ENCODE assay signal across 21 cellular contexts in the genomic region with DNA sequence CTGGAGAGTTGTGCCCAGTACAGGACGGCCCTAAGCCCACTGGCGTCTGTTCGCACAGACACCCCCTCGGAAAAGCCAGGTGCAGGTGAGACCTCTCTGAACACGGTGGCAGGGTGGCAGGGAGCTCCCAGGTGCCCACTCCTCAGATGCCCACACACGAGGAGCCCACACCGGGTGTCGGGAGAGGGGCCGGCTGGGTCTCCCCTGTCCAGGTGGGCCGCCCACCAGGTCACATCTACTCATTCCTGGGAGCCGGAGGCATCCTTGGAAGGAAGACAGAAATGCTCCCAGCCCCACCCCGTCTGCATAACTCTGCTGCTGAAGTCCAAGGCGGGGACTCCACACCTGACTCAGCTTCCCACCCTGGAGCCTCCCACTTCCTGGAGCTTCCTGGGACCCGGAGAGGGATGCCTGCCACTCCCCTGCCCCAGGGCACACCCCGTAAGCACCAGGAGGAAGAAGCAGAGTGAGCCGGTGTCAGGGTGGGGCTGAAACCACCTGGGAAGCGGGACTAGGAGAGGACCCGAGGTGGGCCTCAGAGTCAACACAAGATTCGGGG. TPM values are rescaled to one million over a fixed set of nuclear protein-coding genes. Genes with fewer than 3 reads are reported as not detected.
A peak's percentile ranks its signal among the peaks of the same experiment; 100 is the strongest.
DNase-seq lines count a peak whose midpoint lies in the region; ATAC-seq, FAIRE-seq and TF ChIP-seq lines count a peak whose summit lies in the region.
"Had no signal": no experiment of that assay in that cellular context is flagged by ENCODE, and none has a peak within 500 bp of the region (broad histone marks: within the 10 kb centered on the region; RNA-seq: fewer than 3 reads in every experiment).

No MANE protein-coding gene starts in this region.

- POLR2A ChIA-PET in HepG2 (lab: Yijun Ruan, JAX), result interaction anchor here (1.0 to 1.2 kb wide), 2 partner anchors 8 to 97 kb away, joined by 3 to 4 read pairs; no protein-coding TSS in a partner anchor
- POLR2A ChIA-PET in PC-3 (lab: Charles Lee; ENCODE audit: unreplicated experiment), result interaction anchor here (0.8 kb wide), 1 partner anchor 113 kb away, joined by 3 read pairs; a partner anchor contains a TSS

- H3K4me2 ChIP-seq in HepG2 (ENCODE audit: low read depth, low read length) (no peak overlapping the region; the same call in 1 of the 2 replicates), PC-3 (ENCODE audit: low read length) (peak overlapping the region; percentile 76), hepatocyte (no peak overlapping the region)

- no peak overlapping the region for H3K27ac Mint-ChIP-seq in HFFc6
- H3K27ac Mint-ChIP-seq: T-helper 17 cell had no signal

- no peaks in the 10 kb centered on the region; the same call in 1 of the 2 replicates for H4K20me1 ChIP-seq in HepG2 (ENCODE audit: insufficient read depth, low read length)
- no peaks in the 10 kb centered on the region for H4K20me1 ChIP-seq in PC-3 (ENCODE audit: low read length)
- H4K20me1 ChIP-seq in hepatocyte (ENCODE audit: insufficient read depth, poor library complexity, severe bottlenecking), result no peaks in the 10 kb centered on the region

- H3K9me2 ChIP-seq in PC-3 (replicated peaks; ENCODE audit: low read length) (no peaks in the 10 kb centered on the region), hepatocyte (replicated peaks; ENCODE audit: insufficient read depth) (no peaks in the 10 kb centered on the region)

- H3K27me3 ChIP-seq in HepG2 (ENCODE audit: control insufficient read depth in 1 of 2, insufficient read depth in 2 of 2, low read length in 2 of 2) (peaks cover 49 to 91% of the 10 kb centered on the region in 2 experiments), right lobe of liver (no peaks in the 10 kb centered on the region), PC-3 (ENCODE audit: low read length) (no peaks in the 10 kb centered on the region), hepatocyte (no peaks in the 10 kb centered on the region)

- FAIRE-seq in HepG2 (lab: Jason Lieb, UNC), result no peak
- FAIRE-seq in urothelium cell line (lab: Jason Lieb, UNC), result no peak
- FAIRE-seq: endometrium, frontal cortex had no signal

- H3K4me1 ChIP-seq in HepG2 (ENCODE audit: insufficient read depth, low read length) (peaks cover 28% of the 10 kb centered on the region), right lobe of liver (no peaks in the 10 kb centered on the region), PC-3 (ENCODE audit: insufficient read depth, low read length) (peaks cover 31% of the 10 kb centered on the region), hepatocyte (ENCODE audit: insufficient read depth) (no peaks in the 10 kb centered on the region)

- peaks cover 18% of the 10 kb centered on the region for H3K27me3 Mint-ChIP-seq in HFFc6 (ENCODE audit: insufficient read depth)
- H3K27me3 Mint-ChIP-seq: T-helper 17 cell had no signal

- H3K79me2 ChIP-seq in HepG2 (ENCODE audit: insufficient read depth, low read length), result no peaks in the 10 kb centered on the region
- H3K79me2 ChIP-seq in PC-3 (ENCODE audit: low read length), result no peaks in the 10 kb centered on the region
- no peaks in the 10 kb centered on the region for H3K79me2 ChIP-seq in hepatocyte

- no peaks in the 10 kb centered on the region for H3K9me3 Mint-ChIP-seq in HFFc6
- H3K9me3 Mint-ChIP-seq: CD4-positive, alpha-beta memory T cell had no signal

- 46% methylated on average over 17 of the region's 19 CpGs for WGBS in HepG2 (ENCODE audit: low lambda C conversion rate)
- WGBS in right lobe of liver (ENCODE audit: insufficient coverage, low coverage, low lambda C conversion rate, missing lambda C conversion rate), result 60% methylated on average over 1 of the region's 19 CpGs
- WGBS in hepatocyte (ENCODE audit: low lambda C conversion rate, missing lambda C conversion rate), result 71% methylated on average over 19 of the region's 19 CpGs

- no peak overlapping the region; a peak in 1 of 6 replicates for H3K4me3 ChIP-seq in HepG2 (replicated peaks in 1 of 3; ENCODE audit: insufficient read depth in 1 of 3, low read depth in 2 of 3, low read length in 3 of 3)
- no peak overlapping the region for H3K4me3 ChIP-seq in right lobe of liver
- H3K4me3 ChIP-seq in PC-3 (ENCODE audit: low read length), result peak overlapping the region; percentile 43; the same call in 1 of the 2 replicates
- H3K4me3 ChIP-seq in hepatocyte, result no peak overlapping the region
- H3K4me3 ChIP-seq: lung had no signal

- no peak for DNase-seq in HepG2 (ENCODE audit: low spot score)
- DNase-seq in right lobe of liver, result no peak
- peak; percentile 97 for DNase-seq in PC-3
- peak; percentile 74 for DNase-seq in hepatocyte (ENCODE audit: low spot score)
- peak; percentile 91 for DNase-seq in urothelium cell line (ENCODE audit: low spot score)
- no peak for DNase-seq in NCI-H345 (lab: John Stamatoyannopoulos, UW)
- DNase-seq in HFFc6, result no peak
- DNase-seq in NCI-H446 treated with DMSO at 0.1 percent for 48 hours (lab: John Stamatoyannopoulos, UW), result no peak
- DNase-seq: activated CD4-positive, CD25-positive, alpha-beta regulatory T cell; activated effector memory CD4-positive, alpha-beta T cell treated with Interleukin-2 at 50 U/mL for 16 hours; amygdala; CD4-positive, alpha-beta memory T cell; NCI-H1930; NCI-H748 treated with DMSO at 0.1 percent for 48 hours; T-helper 17 cell had no signal

- no peaks in the 10 kb centered on the region for H3K36me3 ChIP-seq in HepG2 (replicated peaks in 1 of 2; ENCODE audit: control insufficient read depth in 1 of 2, insufficient read depth in 2 of 2, low read length in 2 of 2)
- H3K36me3 ChIP-seq in right lobe of liver, result no peaks in the 10 kb centered on the region
- no peaks in the 10 kb centered on the region for H3K36me3 ChIP-seq in PC-3 (ENCODE audit: low read depth, low read length)
- H3K36me3 ChIP-seq in hepatocyte (replicated peaks; ENCODE audit: insufficient read depth, low read depth), result no peaks in the 10 kb centered on the region

- no peak for TF ChIP-seq RAD21 in HepG2 (CRISPR knock-in tag; IDR thresholded peaks at IDR 0.05)

- TF ChIP-seq EP300 in HepG2 (IDR thresholded peaks at IDR 0.05; ENCODE audit: low read depth in 2 of 2, low read length in 2 of 2) (no peak), HepG2 (CRISPR knock-in tag; IDR thresholded peaks at IDR 0.05; ENCODE audit: borderline replicate concordance) (no peak)

- no peak for TF ChIP-seq CTCF in HepG2 (CRISPR knock-in tag; IDR thresholded peaks at IDR 0.05)
- no peak for TF ChIP-seq CTCF in right lobe of liver (IDR thresholded peaks at IDR 0.05)
- TF ChIP-seq CTCF in PC-3 (conservative IDR thresholded peaks at IDR 0.05; ENCODE audit: low read depth, low read length), result no peak
- no peak for TF ChIP-seq CTCF in hepatocyte (IDR thresholded peaks at IDR 0.05; ENCODE audit: poor library complexity)
- no peak for TF ChIP-seq CTCF in HFFc6 (IDR thresholded peaks at IDR 0.05)

- H3K27ac ChIP-seq in HepG2 (ENCODE audit: extremely low read length, insufficient read depth, low read length) (no peak overlapping the region), right lobe of liver (no peak overlapping the region), PC-3 (ENCODE audit: low read length) (peak overlapping the region; percentile 80), hepatocyte (no peak overlapping the region)

- ATAC-seq in HepG2, result no peak
- ATAC-seq in right lobe of liver, result no peak
- ATAC-seq in PC-3, result peak; percentile 89

- no peak overlapping the region for H2AFZ ChIP-seq in HepG2 (ENCODE audit: low read length)
- peak overlapping the region; percentile 33; the same call in 1 of the 2 replicates for H2AFZ ChIP-seq in PC-3 (ENCODE audit: low read length)
- H2AFZ ChIP-seq in hepatocyte, result no peak overlapping the region

- no peak for TF ChIP-seq POLR2A in HepG2 (IDR thresholded peaks at IDR 0.05; ENCODE audit: insufficient read depth in 1 of 2, low read depth in 2 of 2, low read length in 2 of 2)
- no peak for TF ChIP-seq POLR2A in right lobe of liver (IDR thresholded peaks at IDR 0.05)

- in situ Hi-C loops in HepG2 (cut with HindIII; ENCODE audit: extremely low pct_ligation_motif_present, low pct_unique_long_range_greater_than_20kb), result no loop called here

- no peaks in the 10 kb centered on the region for H3K9me3 ChIP-seq in HepG2 (ENCODE audit: low read length)
- no peaks in the 10 kb centered on the region for H3K9me3 ChIP-seq in right lobe of liver
- H3K9me3 ChIP-seq in PC-3 (ENCODE audit: low read length), result no peaks in the 10 kb centered on the region
- H3K9me3 ChIP-seq in hepatocyte (ENCODE audit: low read depth), result no peaks in the 10 kb centered on the region

- H3K9ac ChIP-seq in HepG2 (ENCODE audit: insufficient read depth, low read depth, low read length) (no peak overlapping the region), PC-3 (ENCODE audit: low read length) (peak overlapping the region; percentile 52)

- intact Hi-C loops in HepG2 (cut with micrococcal nuclease; ENCODE audit: unreplicated experiment) (no loop called here), right lobe of liver (cut with DNase I) (loop anchor here in 1 of 2 donors (10.0 kb wide), 1 partner anchor 430 kb away; a partner anchor contains a TSS), PC-3 (cut with micrococcal nuclease) (no loop called here)

- H3K4me3 Mint-ChIP-seq in HFFc6, result no peak overlapping the region
- H3K4me3 Mint-ChIP-seq: T-helper 17 cell had no signal

- H3K36me3 Mint-ChIP-seq in HFFc6 (ENCODE audit: low read depth), result no peaks in the 10 kb centered on the region
- H3K36me3 Mint-ChIP-seq: CD4-positive, alpha-beta memory T cell had no signal

- BruUV-seq in HepG2 (replicated peaks; lab: Mats Ljungman, UMichigan) (no TSS peak), PC-3 (replicated peaks; lab: Mats Ljungman, UMichigan) (no TSS peak)

- no peaks in the 10 kb centered on the region for H3F3A ChIP-seq in PC-3 (ENCODE audit: low read length, unreplicated experiment)

- peaks cover 10% of the 10 kb centered on the region for H3K4me1 Mint-ChIP-seq in HFFc6 (ENCODE audit: low read depth)

- CTCF ChIA-PET in HepG2 (lab: Yijun Ruan, JAX; ENCODE audit: low intra/inter-chr PET ratio, low total read pairs) (no interaction called here), PC-3 (lab: Charles Lee) (interaction anchor here (0.7 kb wide), 1 partner anchor 518 kb away, joined by 3 read pairs; no protein-coding TSS in a partner anchor)

RNA-seq across cellular contexts. Expression of a gene that starts 2.5 kb away (rescaled TPM):
- not detected in 2 replicates for total RNA-seq in HepG2 (2016; rRNA removed; fragmentation: Illumina TruSeq; extraction: Trizol)
- total RNA-seq in HepG2 (2016; cell fraction: cytosol; rRNA removed; fragmentation: Illumina TruSeq; extraction: Trizol; ENCODE audit: low read depth), result not detected in 2 replicates
- total RNA-seq in HepG2 (2016; cell fraction: insoluble cytoplasmic fraction; rRNA removed; fragmentation: Illumina TruSeq; extraction: Trizol), result not detected in 2 replicates
- total RNA-seq in HepG2 (2016; cell fraction: membrane; rRNA removed; fragmentation: Illumina TruSeq; extraction: Trizol), result not detected in 2 replicates
- total RNA-seq in HepG2 (2016; cell fraction: nucleus; rRNA removed; fragmentation: Illumina TruSeq; extraction: Trizol), result not detected in 2 replicates
- polyA plus RNA-seq in HepG2 (2011; rRNA removed), result 0.09 TPM in 1 of 2 replicates, not detected in the other
- polyA plus RNA-seq in HepG2 (2011; cell fraction: cytosol; rRNA removed), result not detected in 2 replicates
- polyA plus RNA-seq in HepG2 (2011; cell fraction: nucleus; rRNA removed), result 0.10 and 0.37 TPM in 2 replicates
- polyA plus RNA-seq in HepG2 (2012), result 0.17 TPM in 1 of 2 replicates, not detected in the other
- not detected in 2 replicates for polyA plus RNA-seq in HepG2 (2016; cell fraction: cytosol; fragmentation: Illumina TruSeq; extraction: Trizol; ENCODE audit: low read depth)
- not detected in 2 replicates for polyA plus RNA-seq in HepG2 (2016; cell fraction: insoluble cytoplasmic fraction; fragmentation: Illumina TruSeq; extraction: Trizol; ENCODE audit: low read depth)
- polyA plus RNA-seq in HepG2 (2016; cell fraction: membrane; fragmentation: Illumina TruSeq; extraction: Trizol; ENCODE audit: low read depth), result not detected in 2 replicates
- polyA plus RNA-seq in HepG2 (2016; cell fraction: nucleus; fragmentation: Illumina TruSeq; extraction: Trizol; ENCODE audit: insufficient read depth, low read depth), result not detected in 2 replicates
- 0.28 TPM in 1 of 2 replicates, not detected in the other for polyA minus RNA-seq in HepG2 (2011; rRNA and poly(A)+ RNA removed; ENCODE audit: low replicate concordance)
- not detected in 2 replicates for polyA minus RNA-seq in HepG2 (2011; cell fraction: cytosol; rRNA and poly(A)+ RNA removed)
- not detected in 2 replicates for polyA minus RNA-seq in HepG2 (2011; cell fraction: nucleus; rRNA and poly(A)+ RNA removed)
- not detected for total RNA-seq in right lobe of liver
- 0.22 and 0.63 TPM in 2 replicates for total RNA-seq in PC-3 (2014; rRNA removed)
- not detected in 2 replicates for total RNA-seq in hepatocyte
- not detected in 2 replicates for polyA plus RNA-seq in hepatocyte
- not detected for total RNA-seq in HFFc6 (2021; fragmentation: NEBNext Ultra II Directional; extraction: Animal tissue kit (Norgen Biotek cat#: 25700))
- total RNA-seq: CD4-positive, alpha-beta memory T cell; cerebellum; frontal cortex; lung; pulmonary artery endothelial cell; T-helper 17 cell had no signal
- polyA plus RNA-seq: CD4-positive, alpha-beta memory T cell; neural cell had no signal

RNA-seq across cellular contexts. Expression of a gene that starts 7.9 kb away (rescaled TPM):
- total RNA-seq in HepG2 (2016; rRNA removed; fragmentation: Illumina TruSeq; extraction: Trizol), result not detected in 2 replicates
- not detected in 2 replicates for total RNA-seq in HepG2 (2016; cell fraction: cytosol; rRNA removed; fragmentation: Illumina TruSeq; extraction: Trizol; ENCODE audit: low read depth)
- total RNA-seq in HepG2 (2016; cell fraction: insoluble cytoplasmic fraction; rRNA removed; fragmentation: Illumina TruSeq; extraction: Trizol), result not detected in 2 replicates
- not detected in 2 replicates for total RNA-seq in HepG2 (2016; cell fraction: membrane; rRNA removed; fragmentation: Illumina TruSeq; extraction: Trizol)
- total RNA-seq in HepG2 (2016; cell fraction: nucleus; rRNA removed; fragmentation: Illumina TruSeq; extraction: Trizol), result not detected in 2 replicates
- polyA plus RNA-seq in HepG2 (2011; rRNA removed), result 0.07 and 0.08 TPM in 2 replicates
- 0.05 and 0.08 TPM in 2 replicates for polyA plus RNA-seq in HepG2 (2011; cell fraction: cytosol; rRNA removed)
- polyA plus RNA-seq in HepG2 (2011; cell fraction: nucleus; rRNA removed), result 0.27 and 0.42 TPM in 2 replicates
- polyA plus RNA-seq in HepG2 (2012), result 0.09 and 0.11 TPM in 2 replicates
- not detected in 2 replicates for polyA plus RNA-seq in HepG2 (2016; cell fraction: cytosol; fragmentation: Illumina TruSeq; extraction: Trizol; ENCODE audit: low read depth)
- not detected in 2 replicates for polyA plus RNA-seq in HepG2 (2016; cell fraction: insoluble cytoplasmic fraction; fragmentation: Illumina TruSeq; extraction: Trizol; ENCODE audit: low read depth)
- not detected in 2 replicates for polyA plus RNA-seq in HepG2 (2016; cell fraction: membrane; fragmentation: Illumina TruSeq; extraction: Trizol; ENCODE audit: low read depth)
- polyA plus RNA-seq in HepG2 (2016; cell fraction: nucleus; fragmentation: Illumina TruSeq; extraction: Trizol; ENCODE audit: insufficient read depth, low read depth), result not detected in 2 replicates
- polyA minus RNA-seq in HepG2 (2011; rRNA and poly(A)+ RNA removed; ENCODE audit: low replicate concordance), result 0.18 and 9.4 TPM in 2 replicates
- not detected in 2 replicates for polyA minus RNA-seq in HepG2 (2011; cell fraction: cytosol; rRNA and poly(A)+ RNA removed)
- 0.12 and 0.13 TPM in 2 replicates for polyA minus RNA-seq in HepG2 (2011; cell fraction: nucleus; rRNA and poly(A)+ RNA removed)
- 10 to 100 TPM in 1 of 6 experiments, 1 to 10 TPM in 3, under 1 TPM in 2; 0.78 to 11.0 (median 3.6) TPM for total RNA-seq in right lobe of liver
- total RNA-seq in PC-3 (2014; rRNA removed), result 11.1 and 15.1 TPM in 2 replicates
- 0.52 and 1.1 TPM in 2 replicates for total RNA-seq in hepatocyte
- polyA plus RNA-seq in hepatocyte, result 0.06 and 0.27 TPM in 2 replicates
- under 1 TPM in 2 of 6 experiments, not detected in 4; 0.07 TPM for total RNA-seq in HFFc6 (2021; fragmentation: NEBNext Ultra II Directional; extraction: Animal tissue kit (Norgen Biotek cat#: 25700))
- total RNA-seq: CD4-positive, alpha-beta memory T cell; cerebellum; frontal cortex had no signal
- polyA plus RNA-seq: neural cell had no signal

RNA-seq across cellular contexts. Expression of a gene that starts 8.9 kb away (rescaled TPM):
- total RNA-seq in HepG2 (2016; rRNA removed; fragmentation: Illumina TruSeq; extraction: Trizol) (not detected in 2 replicates), right lobe of liver (not detected), PC-3 (2014; rRNA removed) (0.40 and 1.8 TPM in 2 replicates), hepatocyte (0.57 and 0.76 TPM in 2 replicates)
- total RNA-seq in HepG2 (2016; cell fraction: cytosol; rRNA removed; fragmentation: Illumina TruSeq; extraction: Trizol; ENCODE audit: low read depth), result not detected in 2 replicates
- total RNA-seq in HepG2 (2016; cell fraction: insoluble cytoplasmic fraction; rRNA removed; fragmentation: Illumina TruSeq; extraction: Trizol), result not detected in 2 replicates
- total RNA-seq in HepG2 (2016; cell fraction: membrane; rRNA removed; fragmentation: Illumina TruSeq; extraction: Trizol), result not detected in 2 replicates
- not detected in 2 replicates for total RNA-seq in HepG2 (2016; cell fraction: nucleus; rRNA removed; fragmentation: Illumina TruSeq; extraction: Trizol)
- polyA plus RNA-seq in HepG2 (2011; rRNA removed) (0.07 and 0.13 TPM in 2 replicates), hepatocyte (0.79 and 2.1 TPM in 2 replicates)
- 0.19 and 0.23 TPM in 2 replicates for polyA plus RNA-seq in HepG2 (2011; cell fraction: cytosol; rRNA removed)
- 0.45 and 0.48 TPM in 2 replicates for polyA plus RNA-seq in HepG2 (2011; cell fraction: nucleus; rRNA removed)
- 0.05 TPM in 1 of 2 replicates, not detected in the other for polyA plus RNA-seq in HepG2 (2012)
- polyA plus RNA-seq in HepG2 (2016; cell fraction: cytosol; fragmentation: Illumina TruSeq; extraction: Trizol; ENCODE audit: low read depth), result not detected in 2 replicates
- polyA plus RNA-seq in HepG2 (2016; cell fraction: insoluble cytoplasmic fraction; fragmentation: Illumina TruSeq; extraction: Trizol; ENCODE audit: low read depth), result not detected in 2 replicates
- polyA plus RNA-seq in HepG2 (2016; cell fraction: membrane; fragmentation: Illumina TruSeq; extraction: Trizol; ENCODE audit: low read depth), result not detected in 2 replicates
- not detected in 2 replicates for polyA plus RNA-seq in HepG2 (2016; cell fraction: nucleus; fragmentation: Illumina TruSeq; extraction: Trizol; ENCODE audit: insufficient read depth, low read depth)
- 0.10 and 0.84 TPM in 2 replicates for polyA minus RNA-seq in HepG2 (2011; rRNA and poly(A)+ RNA removed; ENCODE audit: low replicate concordance)
- not detected in 2 replicates for polyA minus RNA-seq in HepG2 (2011; cell fraction: cytosol; rRNA and poly(A)+ RNA removed)
- polyA minus RNA-seq in HepG2 (2011; cell fraction: nucleus; rRNA and poly(A)+ RNA removed), result not detected in 2 replicates
- total RNA-seq in HFFc6 (2021; fragmentation: NEBNext Ultra II Directional; extraction: Animal tissue kit (Norgen Biotek cat#: 25700)), result not detected

RNA-seq across cellular contexts. Expression of a gene that starts 24.5 kb away (rescaled TPM):
- total RNA-seq in HepG2 (2016; rRNA removed; fragmentation: Illumina TruSeq; extraction: Trizol), result 6.0 and 7.0 TPM in 2 replicates
- total RNA-seq in HepG2 (2016; cell fraction: cytosol; rRNA removed; fragmentation: Illumina TruSeq; extraction: Trizol; ENCODE audit: low read depth), result 21.9 and 23.8 TPM in 2 replicates
- total RNA-seq in HepG2 (2016; cell fraction: insoluble cytoplasmic fraction; rRNA removed; fragmentation: Illumina TruSeq; extraction: Trizol), result 4.3 and 5.4 TPM in 2 replicates
- 16.4 and 22.5 TPM in 2 replicates for total RNA-seq in HepG2 (2016; cell fraction: membrane; rRNA removed; fragmentation: Illumina TruSeq; extraction: Trizol)
- total RNA-seq in HepG2 (2016; cell fraction: nucleus; rRNA removed; fragmentation: Illumina TruSeq; extraction: Trizol), result 5.4 and 6.2 TPM in 2 replicates
- 1.8 and 2.2 TPM in 2 replicates for polyA plus RNA-seq in HepG2 (2011; rRNA removed)
- 2.4 and 6.2 TPM in 2 replicates for polyA plus RNA-seq in HepG2 (2011; cell fraction: cytosol; rRNA removed)
- 6.3 and 9.5 TPM in 2 replicates for polyA plus RNA-seq in HepG2 (2011; cell fraction: nucleus; rRNA removed)
- 12.0 and 18.6 TPM in 2 replicates for polyA plus RNA-seq in HepG2 (2012)
- 606 and 718 TPM in 2 replicates for polyA plus RNA-seq in HepG2 (2016; cell fraction: cytosol; fragmentation: Illumina TruSeq; extraction: Trizol; ENCODE audit: low read depth)
- 42.4 and 57.7 TPM in 2 replicates for polyA plus RNA-seq in HepG2 (2016; cell fraction: insoluble cytoplasmic fraction; fragmentation: Illumina TruSeq; extraction: Trizol; ENCODE audit: low read depth)
- 288 and 295 TPM in 2 replicates for polyA plus RNA-seq in HepG2 (2016; cell fraction: membrane; fragmentation: Illumina TruSeq; extraction: Trizol; ENCODE audit: low read depth)
- 40.1 and 40.2 TPM in 2 replicates for polyA plus RNA-seq in HepG2 (2016; cell fraction: nucleus; fragmentation: Illumina TruSeq; extraction: Trizol; ENCODE audit: insufficient read depth, low read depth)
- polyA minus RNA-seq in HepG2 (2011; rRNA and poly(A)+ RNA removed; ENCODE audit: low replicate concordance), result 8.4 and 13.9 TPM in 2 replicates
- polyA minus RNA-seq in HepG2 (2011; cell fraction: cytosol; rRNA and poly(A)+ RNA removed), result 15.8 and 39.4 TPM in 2 replicates
- 4.5 and 4.8 TPM in 2 replicates for polyA minus RNA-seq in HepG2 (2011; cell fraction: nucleus; rRNA and poly(A)+ RNA removed)
- 10 to 100 TPM; 50.2 to 99.4 (median 76.7) TPM for total RNA-seq in right lobe of liver
- total RNA-seq in PC-3 (2014; rRNA removed), result 245 and 256 TPM in 2 replicates
- total RNA-seq in hepatocyte, result 47.6 and 55.1 TPM in 2 replicates
- polyA plus RNA-seq in hepatocyte, result 330 and 333 TPM in 2 replicates
- 100 to 1,000 TPM; 388 to 518 (median 443) TPM for total RNA-seq in HFFc6 (2021; fragmentation: NEBNext Ultra II Directional; extraction: Animal tissue kit (Norgen Biotek cat#: 25700))

RNA-seq across cellular contexts. Expression of a gene that starts 29.0 kb away (rescaled TPM):
- total RNA-seq in HepG2 (2016; rRNA removed; fragmentation: Illumina TruSeq; extraction: Trizol) (8.4 and 10.1 TPM in 2 replicates), right lobe of liver (10 to 100 TPM; 14.8 to 30.3 (median 24.1) TPM), PC-3 (2014; rRNA removed) (33.4 and 77.2 TPM in 2 replicates), hepatocyte (14.8 and 17.0 TPM in 2 replicates)
- 1.7 and 2.1 TPM in 2 replicates for total RNA-seq in HepG2 (2016; cell fraction: cytosol; rRNA removed; fragmentation: Illumina TruSeq; extraction: Trizol; ENCODE audit: low read depth)
- total RNA-seq in HepG2 (2016; cell fraction: insoluble cytoplasmic fraction; rRNA removed; fragmentation: Illumina TruSeq; extraction: Trizol), result 6.8 and 10.0 TPM in 2 replicates
- total RNA-seq in HepG2 (2016; cell fraction: membrane; rRNA removed; fragmentation: Illumina TruSeq; extraction: Trizol), result 2.8 and 4.3 TPM in 2 replicates
- 12.8 and 18.4 TPM in 2 replicates for total RNA-seq in HepG2 (2016; cell fraction: nucleus; rRNA removed; fragmentation: Illumina TruSeq; extraction: Trizol)
- polyA plus RNA-seq in HepG2 (2011; rRNA removed) (9.6 and 16.1 TPM in 2 replicates), hepatocyte (4.6 and 5.8 TPM in 2 replicates)
- polyA plus RNA-seq in HepG2 (2011; cell fraction: cytosol; rRNA removed), result 4.5 and 6.0 TPM in 2 replicates
- 39.6 and 48.2 TPM in 2 replicates for polyA plus RNA-seq in HepG2 (2011; cell fraction: nucleus; rRNA removed)
- 12.3 and 14.4 TPM in 2 replicates for polyA plus RNA-seq in HepG2 (2012)
- 0.26 and 0.46 TPM in 2 replicates for polyA plus RNA-seq in HepG2 (2016; cell fraction: cytosol; fragmentation: Illumina TruSeq; extraction: Trizol; ENCODE audit: low read depth)
- 5.2 and 6.9 TPM in 2 replicates for polyA plus RNA-seq in HepG2 (2016; cell fraction: insoluble cytoplasmic fraction; fragmentation: Illumina TruSeq; extraction: Trizol; ENCODE audit: low read depth)
- 0.43 and 0.84 TPM in 2 replicates for polyA plus RNA-seq in HepG2 (2016; cell fraction: membrane; fragmentation: Illumina TruSeq; extraction: Trizol; ENCODE audit: low read depth)
- polyA plus RNA-seq in HepG2 (2016; cell fraction: nucleus; fragmentation: Illumina TruSeq; extraction: Trizol; ENCODE audit: insufficient read depth, low read depth), result 17.4 and 18.8 TPM in 2 replicates
- 33.2 and 74.9 TPM in 2 replicates for polyA minus RNA-seq in HepG2 (2011; rRNA and poly(A)+ RNA removed; ENCODE audit: low replicate concordance)
- 41.7 and 42.0 TPM in 2 replicates for polyA minus RNA-seq in HepG2 (2011; cell fraction: cytosol; rRNA and poly(A)+ RNA removed)
- polyA minus RNA-seq in HepG2 (2011; cell fraction: nucleus; rRNA and poly(A)+ RNA removed), result 35.3 and 47.0 TPM in 2 replicates
- 10 to 100 TPM; 14.7 to 20.4 (median 16.5) TPM for total RNA-seq in HFFc6 (2021; fragmentation: NEBNext Ultra II Directional; extraction: Animal tissue kit (Norgen Biotek cat#: 25700))

Comparison
In these comparisons a context has a peak if more than half of its experiments do, and no peak if none do; other contexts are left out.
1. DNase-seq: peak in PC-3 (single experiment), hepatocyte (single experiment) and urothelium cell line (single experiment); none in HepG2 (single experiment), right lobe of liver (0 of 3), NCI-H345 (single experiment), HFFc6 (single experiment) and NCI-H446 treated with DMSO at 0.1 percent for 48 hours (single experiment).